ENCODE assay signal across 8 cellular contexts in genomic region chr20:5608104-5608447, GRCh38. TPM values are rescaled to one million over a fixed set of nuclear protein-coding genes. Genes with fewer than 3 reads are reported as not detected.
DNase-seq lines count a peak whose midpoint lies in the region; ATAC-seq and TF ChIP-seq lines count a peak whose summit lies in the region.

No MANE protein-coding gene starts in this region.

- no peaks in the 10 kb centered on the region for H3K9me3 Mint-ChIP-seq in type B pancreatic cell

- H3K4me1 ChIP-seq in right atrium auricular region: peaks cover 0 to 46% of the 10 kb centered on the region in 2 donors
- H3K4me1 ChIP-seq in uterus: no peaks in the 10 kb centered on the region

- H3K36me3 ChIP-seq in right atrium auricular region (peaks cover 3% of the 10 kb centered on the region), SK-N-MC (ENCODE audit: insufficient read depth, low read length) (no peaks in the 10 kb centered on the region), uterus (no peaks in the 10 kb centered on the region)

- no peak overlapping the region for H3K9ac ChIP-seq in SK-N-MC (ENCODE audit: insufficient read length)

- TF ChIP-seq POLR2A in uterus (IDR thresholded peaks at IDR 0.05): no peak

- H3K9me3 ChIP-seq in right atrium auricular region: no peaks in the 10 kb centered on the region
- no peaks in the 10 kb centered on the region for H3K9me3 ChIP-seq in SK-N-MC (ENCODE audit: low read depth, low read length)
- H3K9me3 ChIP-seq in uterus: no peaks in the 10 kb centered on the region

- peaks cover 9% of the 10 kb centered on the region for H3K36me3 Mint-ChIP-seq in type B pancreatic cell

- no peaks in the 10 kb centered on the region for H3K27me3 Mint-ChIP-seq in type B pancreatic cell

- DNase-seq in right atrium auricular region (ENCODE audit: low spot score): no peak
- no peak for DNase-seq in Right ventricle myocardium inferior (ENCODE audit: missing footprints)
- DNase-seq in SK-N-MC (ENCODE audit: low read depth, low spot score): no peak
- DNase-seq in fibroblast of villous mesenchyme (ENCODE audit: low read depth): no peak
- no peak for DNase-seq in type B pancreatic cell (ENCODE audit: extremely low spot score, unreplicated experiment)
- DNase-seq in GF-D8 (lab: John Stamatoyannopoulos, UW): no peak
- no peak for DNase-seq in uterus

- peak overlapping the region; percentile 94 to 95 for H3K27ac ChIP-seq in right atrium auricular region
- H3K27ac ChIP-seq in SK-N-MC: no peak overlapping the region; the same call in 1 of the 2 replicates
- peak overlapping the region in 1 of 2 donors; percentile 97 for H3K27ac ChIP-seq in uterus

- H3K27ac Mint-ChIP-seq in type B pancreatic cell: peak overlapping the region; percentile 83

- ATAC-seq in Right ventricle myocardium inferior (no peak), HG02852 (IDR thresholded peaks at IDR 0.05; ENCODE audit: unreplicated experiment) (no peak)

- TF ChIP-seq CTCF in right atrium auricular region (IDR thresholded peaks at IDR 0.05): no peak
- no peak for TF ChIP-seq CTCF in fibroblast of villous mesenchyme (IDR thresholded peaks at IDR 0.05; ENCODE audit: insufficient read depth, low read depth, low read length)
- no peak for TF ChIP-seq CTCF in type B pancreatic cell (conservative IDR thresholded peaks at IDR 0.05)
- no peak for TF ChIP-seq CTCF in uterus (IDR thresholded peaks at IDR 0.05)

- H3K4me3 ChIP-seq in right atrium auricular region (peak overlapping the region; percentile 72 to 85), SK-N-MC (peak overlapping the region; percentile 94), fibroblast of villous mesenchyme (ENCODE audit: low read depth, low read length) (peak overlapping the region; percentile 75), uterus (no peak overlapping the region)

- H3K27me3 ChIP-seq in right atrium auricular region (no peaks in the 10 kb centered on the region), uterus (no peaks in the 10 kb centered on the region)

- intact Hi-C loops in Right ventricle myocardium inferior (cut with DNase I): no loop called here
- intact Hi-C loops in uterus (cut with DNase I; ENCODE audit: low total_unique reads): no loop called here

- peaks cover 34% of the 10 kb centered on the region for H3K4me1 Mint-ChIP-seq in type B pancreatic cell (ENCODE audit: unreplicated experiment)

- peak overlapping the region; percentile 98 for H3K4me3 Mint-ChIP-seq in type B pancreatic cell

RNA-seq across cellular contexts. Expression of gene GPCPD1, which starts 2.7 kb away (rescaled TPM):
- total RNA-seq in right atrium auricular region (10 to 100 TPM; 11.0 to 13.8 TPM), Right ventricle myocardium inferior (21.9 TPM), fibroblast of villous mesenchyme (10.3 and 13.0 TPM in 2 replicates), type B pancreatic cell (ENCODE audit: low replicate concordance) (31.0 and 37.5 TPM in 2 replicates), uterus (10 to 100 TPM; 10.8 to 78.9 (median 36.3) TPM)

Comparison
In these comparisons a context has a peak if more than half of its experiments do, and no peak if none do; other contexts are left out.
1. H3K4me3 ChIP-seq: peak in right atrium auricular region (2 of 2), SK-N-MC (single experiment) and fibroblast of villous mesenchyme (single experiment); none in uterus (0 of 2).